In genomic region chr10:103716206-103717160, GRCh38 we compare ENCODE assay signal across 11 cellular contexts.
A peak's percentile ranks its signal among the peaks of the same experiment; 100 is the strongest.
DNase-seq lines count a peak whose midpoint lies in the region; ATAC-seq, FAIRE-seq and TF ChIP-seq lines count a peak whose summit lies in the region.
"Had no signal": no experiment of that assay in that cellular context is flagged by ENCODE, and none has a peak within 500 bp of the region (broad histone marks: within the 10 kb centered on the region; RNA-seq: fewer than 3 reads in every experiment).

No MANE protein-coding gene starts in this region.

- FAIRE-seq in astrocyte (lab: Jason Lieb, UNC) = no peak

- no peaks in the 10 kb centered on the region for H3K27me3 ChIP-seq in astrocyte (ENCODE audit: insufficient read depth, low read length)

- H3K79me2 ChIP-seq in astrocyte (ENCODE audit: insufficient read depth, low read length) = no peaks in the 10 kb centered on the region

- H3K4me3 Mint-ChIP-seq in astrocyte (ENCODE audit: unreplicated experiment) = no peak overlapping the region
- no peak overlapping the region for H3K4me3 Mint-ChIP-seq in activated naive CD4-positive, alpha-beta T cell treated with anti-CD3 and anti-CD28 coated beads for 36 hours
- H3K4me3 Mint-ChIP-seq: central memory CD8-positive, alpha-beta T cell; nephron had no signal

- peak overlapping the region; percentile 58 for H3K9ac ChIP-seq in astrocyte (ENCODE audit: low read length)

- no peak overlapping the region for H2AFZ ChIP-seq in astrocyte (ENCODE audit: low read depth, low read length)

- H3K27ac ChIP-seq in astrocyte (ENCODE audit: low read depth, low read length) = no peak overlapping the region

- peaks cover 25% of the 10 kb centered on the region for H3K4me1 Mint-ChIP-seq in astrocyte (ENCODE audit: low read depth, unreplicated experiment)
- peaks cover 7% of the 10 kb centered on the region for H3K4me1 Mint-ChIP-seq in activated naive CD4-positive, alpha-beta T cell treated with anti-CD3 and anti-CD28 coated beads for 36 hours (ENCODE audit: low read depth)
- H3K4me1 Mint-ChIP-seq: central memory CD8-positive, alpha-beta T cell had no signal

- H3K36me3 ChIP-seq in astrocyte (ENCODE audit: insufficient read depth, low read length) = no peaks in the 10 kb centered on the region

- no peaks in the 10 kb centered on the region for H3K9me3 Mint-ChIP-seq in astrocyte (ENCODE audit: unreplicated experiment)
- H3K9me3 Mint-ChIP-seq in activated naive CD4-positive, alpha-beta T cell treated with anti-CD3 and anti-CD28 coated beads for 36 hours = no peaks in the 10 kb centered on the region
- H3K9me3 Mint-ChIP-seq: central memory CD8-positive, alpha-beta T cell; nephron had no signal

- H3K4me1 ChIP-seq in astrocyte (ENCODE audit: insufficient read depth, low read length) = peaks cover 19% of the 10 kb centered on the region

- CTCF ChIA-PET in activated naive CD4-positive, alpha-beta T cell treated with anti-CD3 and anti-CD28 coated beads for 36 hours (lab: Charles Lee) = no interaction called here

- intact Hi-C loops in sciatic nerve (cut with DNase I) = no loop called here
- intact Hi-C loops in activated naive CD4-positive, alpha-beta T cell treated with anti-CD3 and anti-CD28 coated beads for 36 hours (cut with micrococcal nuclease) = no loop called here

- H4K20me1 ChIP-seq in astrocyte (ENCODE audit: insufficient read depth, low read length) = no peaks in the 10 kb centered on the region

- no peak overlapping the region for H3K4me3 ChIP-seq in astrocyte (ENCODE audit: insufficient read depth, low read depth, low read length)

- peak; percentile 58 for ATAC-seq in sciatic nerve
- no peak for ATAC-seq in HG03196 (IDR thresholded peaks at IDR 0.05; ENCODE audit: unreplicated experiment)
- no peak for ATAC-seq in GM21360 (IDR thresholded peaks at IDR 0.05; ENCODE audit: unreplicated experiment)
- ATAC-seq in GM21381 (IDR thresholded peaks at IDR 0.05; ENCODE audit: unreplicated experiment) = no peak

- TF ChIP-seq CTCF in astrocyte (IDR thresholded peaks at IDR 0.05; ENCODE audit: insufficient read depth, low read depth, low read length) = no peak

- H3K36me3 Mint-ChIP-seq in astrocyte (ENCODE audit: low read depth, unreplicated experiment) = peaks cover 5% of the 10 kb centered on the region
- no peaks in the 10 kb centered on the region for H3K36me3 Mint-ChIP-seq in activated naive CD4-positive, alpha-beta T cell treated with anti-CD3 and anti-CD28 coated beads for 36 hours (ENCODE audit: low read depth)

- peak; percentile 18 for DNase-seq in DMS53 treated with DMSO at 0.1 percent for 48 hours (lab: John Stamatoyannopoulos, UW; ENCODE audit: unreplicated experiment)
- no peak for DNase-seq in astrocyte (ENCODE audit: low read depth)
- peak; percentile 70 for DNase-seq in inferior parietal cortex (ENCODE audit: extremely low spot score)
- DNase-seq in sciatic nerve (ENCODE audit: low spot score) = no peak
- no peak for DNase-seq in activated naive CD4-positive, alpha-beta T cell treated with anti-CD3 and anti-CD28 coated beads for 36 hours
- DNase-seq: NCI-H526 treated with DMSO at 0.1 percent for 48 hours had no signal

- H3K9me3 ChIP-seq in astrocyte (ENCODE audit: insufficient read depth, low read depth, low read length) = no peaks in the 10 kb centered on the region

- peak overlapping the region; percentile 28 for H3K27ac Mint-ChIP-seq in astrocyte (ENCODE audit: unreplicated experiment)
- H3K27ac Mint-ChIP-seq in activated naive CD4-positive, alpha-beta T cell treated with anti-CD3 and anti-CD28 coated beads for 36 hours = no peak overlapping the region
- H3K27ac Mint-ChIP-seq: nephron had no signal

- no peaks in the 10 kb centered on the region for H3K27me3 Mint-ChIP-seq in astrocyte (ENCODE audit: low read depth, unreplicated experiment)
- no peaks in the 10 kb centered on the region for H3K27me3 Mint-ChIP-seq in activated naive CD4-positive, alpha-beta T cell treated with anti-CD3 and anti-CD28 coated beads for 36 hours (ENCODE audit: low read depth)
- H3K27me3 Mint-ChIP-seq: central memory CD8-positive, alpha-beta T cell had no signal

- H3K4me2 ChIP-seq in astrocyte (ENCODE audit: low read length) = no peak overlapping the region

Comparison
In these comparisons a context has a peak if more than half of its experiments do, and no peak if none do; other contexts are left out.
1. DNase-seq: peak in DMS53 treated with DMSO at 0.1 percent for 48 hours (single experiment) and inferior parietal cortex (single experiment); none in astrocyte (single experiment), sciatic nerve (single experiment) and activated naive CD4-positive, alpha-beta T cell treated with anti-CD3 and anti-CD28 coated beads for 36 hours (single experiment).